ENCODE assay signal across 8 cellular contexts in the genomic region with DNA sequence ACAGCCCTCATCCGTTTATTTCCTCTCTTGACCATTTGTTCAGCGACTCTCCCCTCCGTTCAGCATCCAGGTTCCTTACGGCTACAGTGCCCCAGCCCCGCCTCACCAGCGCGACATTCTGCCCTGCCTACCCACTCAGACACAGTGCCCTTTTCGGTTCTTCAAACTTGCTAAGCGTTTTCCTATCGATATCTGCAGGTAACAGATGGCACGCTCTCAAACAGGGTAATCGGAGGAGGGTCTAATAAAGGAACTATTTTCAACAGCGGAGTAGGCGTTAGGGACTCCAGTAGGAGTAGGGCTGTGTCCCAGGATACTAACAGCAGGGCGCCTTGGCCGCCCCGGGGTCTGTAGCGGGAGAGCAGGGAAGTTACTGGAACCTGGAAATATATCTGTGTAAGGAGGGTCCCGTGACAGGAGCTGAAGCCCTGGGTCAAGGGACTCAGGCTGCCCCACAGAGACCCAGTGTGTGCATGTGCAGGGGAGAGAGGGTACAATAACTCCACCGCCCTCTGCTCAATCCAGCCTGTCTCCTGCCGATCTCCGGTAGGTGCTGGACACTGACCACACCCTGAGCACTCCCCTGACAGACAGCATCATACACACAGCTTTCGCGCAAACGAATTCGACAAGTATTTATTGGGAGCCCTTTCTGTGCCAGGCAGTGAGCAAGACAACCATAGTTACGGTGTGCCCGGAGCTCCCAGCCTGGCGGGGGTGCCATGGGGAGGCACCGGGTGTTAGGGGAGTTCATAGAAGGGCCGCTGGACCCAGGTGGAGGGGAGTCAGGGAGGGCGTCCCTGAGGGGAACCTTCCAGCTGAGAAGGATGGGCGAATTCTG. TPM values are rescaled to one million over a fixed set of nuclear protein-coding genes. Genes with fewer than 3 reads are reported as not detected.
DNase-seq lines count a peak whose midpoint lies in the region.

No MANE protein-coding gene starts in this region.

- H3K4me1 Mint-ChIP-seq in activated naive CD4-positive, alpha-beta T cell treated with anti-CD3 and anti-CD28 coated beads, Interleukin-2, amount 50 U/mL, for 24 hours = peaks cover 21% of the 10 kb centered on the region
- peaks cover 31% of the 10 kb centered on the region for H3K4me1 Mint-ChIP-seq in activated CD4-positive, alpha-beta memory T cell treated with anti-CD3 and anti-CD28 coated beads, Interleukin-2, amount 10 ng/mL, durations not matched to agents 7 days and 5 days

- peak overlapping the region; percentile 92 for H3K27ac Mint-ChIP-seq in activated naive CD4-positive, alpha-beta T cell treated with anti-CD3 and anti-CD28 coated beads, Interleukin-2, amount 50 U/mL, for 24 hours
- H3K27ac Mint-ChIP-seq in activated CD4-positive, alpha-beta memory T cell treated with anti-CD3 and anti-CD28 coated beads, Interleukin-2, amount 10 ng/mL, durations not matched to agents 7 days and 5 days = peak overlapping the region; percentile 54

- H3K4me3 Mint-ChIP-seq in activated naive CD4-positive, alpha-beta T cell treated with anti-CD3 and anti-CD28 coated beads, Interleukin-2, amount 50 U/mL, for 24 hours = peak overlapping the region; percentile 93
- H3K4me3 Mint-ChIP-seq in activated CD4-positive, alpha-beta memory T cell treated with anti-CD3 and anti-CD28 coated beads, Interleukin-2, amount 10 ng/mL, durations not matched to agents 7 days and 5 days = peak overlapping the region; percentile 73

- H3K4me1 ChIP-seq in iPS-20b (ENCODE audit: insufficient read depth, low read length) = peaks cover 12% of the 10 kb centered on the region; the same call in 1 of the 2 replicates
- H3K4me1 ChIP-seq in thymus (ENCODE audit: control insufficient read depth, insufficient read depth, low read length) = peaks cover 7% of the 10 kb centered on the region

- H3K4me3 ChIP-seq in iPS-20b (ENCODE audit: low read length) = peak overlapping the region; percentile 52
- peak overlapping the region; percentile 44 for H3K4me3 ChIP-seq in thymus (ENCODE audit: low read length)

- H3K9me3 ChIP-seq in iPS-20b (ENCODE audit: insufficient read depth, low read depth, low read length) (peaks cover 11% of the 10 kb centered on the region), thymus (ENCODE audit: control insufficient read depth) (peaks cover 8% of the 10 kb centered on the region)

- POLR2A ChIA-PET in activated CD4-positive, alpha-beta memory T cell treated with anti-CD3 and anti-CD28 coated beads, Interleukin-2, amount 10 ng/mL, durations not matched to agents 7 days and 5 days (lab: Charles Lee) = interaction anchor here (0.9 to 3.6 kb wide), 7 partner anchors 9 to 94 kb away, joined by 3 to 24 read pairs (median 4); partner anchors contain the start of gene GDPD5

- H3K9me3 Mint-ChIP-seq in activated naive CD4-positive, alpha-beta T cell treated with anti-CD3 and anti-CD28 coated beads, Interleukin-2, amount 50 U/mL, for 24 hours = no peaks in the 10 kb centered on the region
- peaks cover 6% of the 10 kb centered on the region for H3K9me3 Mint-ChIP-seq in activated CD4-positive, alpha-beta memory T cell treated with anti-CD3 and anti-CD28 coated beads, Interleukin-2, amount 10 ng/mL, durations not matched to agents 7 days and 5 days

- CTCF ChIA-PET in activated CD4-positive, alpha-beta memory T cell treated with anti-CD3 and anti-CD28 coated beads, Interleukin-2, amount 10 ng/mL, durations not matched to agents 7 days and 5 days (lab: Charles Lee) = interaction anchor here (1.1 to 4.8 kb wide), 6 partner anchors 14 to 291 kb away, joined by 3 to 16 read pairs (median 5); partner anchors contain the start of gene MAP6

- whole genome bisulfite sequencing in thymus = 36% methylated on average over 33 of the region's 33 CpGs

- no peak for DNase-seq in activated naive CD4-positive, alpha-beta T cell treated with Interleukin-2 at 50 U/mL for 16 hours
- DNase-seq in activated CD4-positive, alpha-beta memory T cell treated with anti-CD3 and anti-CD28 coated beads, Interleukin-2, amount 10 ng/mL, durations not matched to agents 7 days and 5 days = no peak
- DNase-seq in NCI-H1105 (lab: John Stamatoyannopoulos, UW) (no peak), midbrain (lab: John Stamatoyannopoulos, UW) (no peak), D341Med (ENCODE audit: low spot score) (no peak)

- H3K9ac ChIP-seq in iPS-20b (ENCODE audit: low read depth, low read length) = no peak overlapping the region

- H3K27ac ChIP-seq in iPS-20b (ENCODE audit: low read length) (no peak overlapping the region), thymus (ENCODE audit: low read depth) (no peak overlapping the region)

- H3K36me3 Mint-ChIP-seq in activated naive CD4-positive, alpha-beta T cell treated with anti-CD3 and anti-CD28 coated beads, Interleukin-2, amount 50 U/mL, for 24 hours = peaks cover 5% of the 10 kb centered on the region
- peaks cover 17% of the 10 kb centered on the region for H3K36me3 Mint-ChIP-seq in activated CD4-positive, alpha-beta memory T cell treated with anti-CD3 and anti-CD28 coated beads, Interleukin-2, amount 10 ng/mL, durations not matched to agents 7 days and 5 days (ENCODE audit: low read depth)

- H3K27me3 ChIP-seq in iPS-20b (ENCODE audit: insufficient read depth, low read length) = peaks cover 80% of the 10 kb centered on the region
- peaks cover 45% of the 10 kb centered on the region for H3K27me3 ChIP-seq in thymus (ENCODE audit: control insufficient read depth, insufficient read depth)

- no peaks in the 10 kb centered on the region for H3K36me3 ChIP-seq in iPS-20b (ENCODE audit: insufficient read depth, low read depth, low read length)
- no peaks in the 10 kb centered on the region for H3K36me3 ChIP-seq in thymus (ENCODE audit: control insufficient read depth, insufficient read depth)

- H3K27me3 Mint-ChIP-seq in activated naive CD4-positive, alpha-beta T cell treated with anti-CD3 and anti-CD28 coated beads, Interleukin-2, amount 50 U/mL, for 24 hours = peaks cover 33% of the 10 kb centered on the region
- H3K27me3 Mint-ChIP-seq in activated CD4-positive, alpha-beta memory T cell treated with anti-CD3 and anti-CD28 coated beads, Interleukin-2, amount 10 ng/mL, durations not matched to agents 7 days and 5 days = peaks cover 52% of the 10 kb centered on the region

RNA-seq across cellular contexts. Expression of gene KLHL35, which starts 2.1 kb away (rescaled TPM):
- 1 to 10 TPM in 1 of 2 experiments, under 1 TPM in 1; 0.60 to 1.0 TPM for total RNA-seq in activated CD4-positive, alpha-beta memory T cell treated with anti-CD3 and anti-CD28 coated beads, Interleukin-2, amount 10 ng/mL, durations not matched to agents 7 days and 5 days
- 1.0 TPM for polyA plus RNA-seq in thymus

RNA-seq across cellular contexts. Expression of gene RPS3, which starts 31.6 kb away (rescaled TPM):
- total RNA-seq in activated CD4-positive, alpha-beta memory T cell treated with anti-CD3 and anti-CD28 coated beads, Interleukin-2, amount 10 ng/mL, durations not matched to agents 7 days and 5 days = 1,000 to 10,000 TPM; 2,828 to 2,853 TPM
- 3,302 TPM for polyA plus RNA-seq in thymus
